ENCODE assay signal across 8 cellular contexts in the genomic region with DNA sequence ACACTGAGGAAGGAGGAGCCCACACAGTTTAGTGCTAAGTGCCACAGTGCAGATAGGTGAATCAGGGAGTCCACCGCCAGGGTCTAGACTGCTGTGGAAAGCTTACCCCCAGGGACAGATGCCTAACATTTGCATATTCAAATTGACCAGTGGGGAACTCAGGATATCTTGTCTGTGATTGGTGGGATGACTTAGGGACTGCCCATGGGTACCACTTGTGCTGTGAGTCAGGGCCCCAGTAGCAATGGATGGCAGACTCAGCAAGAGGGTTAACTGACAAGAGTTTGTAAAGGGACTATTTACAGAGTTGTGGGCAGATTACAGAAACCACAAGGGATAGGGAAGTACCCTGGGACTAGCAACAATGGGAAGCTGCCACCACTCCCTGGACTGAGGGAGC.
DNase-seq lines count a peak whose midpoint lies in the region; ATAC-seq, FAIRE-seq and TF ChIP-seq lines count a peak whose summit lies in the region.

No MANE protein-coding gene starts in this region.

- TF ChIP-seq CTCF in bronchial epithelial cell (IDR thresholded peaks at IDR 0.05; ENCODE audit: insufficient read depth, low read length, severe bottlenecking) (no peak), chondrocyte (IDR thresholded peaks at IDR 0.05) (no peak), breast epithelium (IDR thresholded peaks at IDR 0.05) (no peak)

- DNase-seq in H4 (ENCODE audit: low spot score) (peak; percentile 57), NCI-H526 (lab: John Stamatoyannopoulos, UW) (peak; percentile 98 to 99), bronchial epithelial cell (ENCODE audit: low read depth) (no peak), GM03348 (ENCODE audit: low spot score) (no peak), NCI-H2171 (lab: John Stamatoyannopoulos, UW) (no peak), chondrocyte (ENCODE audit: low spot score) (no peak), breast epithelium (ENCODE audit: low spot score in 2 of 2) (no peak)

- H3K4me3 ChIP-seq in bronchial epithelial cell (ENCODE audit: low read depth, low read length) (no peak overlapping the region), breast epithelium (no peak overlapping the region)

- no peak overlapping the region for H3K27ac ChIP-seq in breast epithelium

- intact Hi-C loops in breast epithelium (cut with DNase I; ENCODE audit: low total_unique reads), result no loop called here

- peak; percentile 64 for ATAC-seq in GM18498 (IDR thresholded peaks at IDR 0.05; ENCODE audit: unreplicated experiment)

- H3K27ac Mint-ChIP-seq in chondrocyte (ENCODE audit: unreplicated experiment), result no peak overlapping the region

- no peak overlapping the region for H3K4me3 Mint-ChIP-seq in chondrocyte (ENCODE audit: unreplicated experiment)

- H3K27me3 Mint-ChIP-seq in chondrocyte (ENCODE audit: low read depth), result no peaks in the 10 kb centered on the region

- peak; percentile 70 for FAIRE-seq in bronchial epithelial cell (lab: Jason Lieb, UNC)

- H3K9me3 Mint-ChIP-seq in chondrocyte (ENCODE audit: low read depth), result peaks cover 3% of the 10 kb centered on the region

- peaks cover 16% of the 10 kb centered on the region for H3K4me1 Mint-ChIP-seq in chondrocyte (ENCODE audit: low read depth)

- H3K4me1 ChIP-seq in breast epithelium, result no peaks in the 10 kb centered on the region

- no peaks in the 10 kb centered on the region for H3K36me3 ChIP-seq in bronchial epithelial cell (ENCODE audit: control insufficient read depth, insufficient read depth, low read length)
- no peaks in the 10 kb centered on the region for H3K36me3 ChIP-seq in breast epithelium

- H3K36me3 Mint-ChIP-seq in chondrocyte (ENCODE audit: low read depth), result no peaks in the 10 kb centered on the region

- no peak for TF ChIP-seq POLR2A in breast epithelium (IDR thresholded peaks at IDR 0.05)

- peaks cover 0 to 4% of the 10 kb centered on the region in 2 donors for H3K9me3 ChIP-seq in breast epithelium

- no peaks in the 10 kb centered on the region for H3K27me3 ChIP-seq in bronchial epithelial cell (ENCODE audit: control insufficient read depth, insufficient read depth, low read length)
- H3K27me3 ChIP-seq in breast epithelium, result peaks cover 0 to 75% of the 10 kb centered on the region in 2 donors

Comparison
In these comparisons a context has a peak if more than half of its experiments do, and no peak if none do; other contexts are left out.
1. DNase-seq: peak in H4 (single experiment) and NCI-H526 (2 of 2); none in bronchial epithelial cell (single experiment), GM03348 (single experiment), NCI-H2171 (single experiment), chondrocyte (single experiment) and breast epithelium (0 of 2).